In the genomic region with DNA sequence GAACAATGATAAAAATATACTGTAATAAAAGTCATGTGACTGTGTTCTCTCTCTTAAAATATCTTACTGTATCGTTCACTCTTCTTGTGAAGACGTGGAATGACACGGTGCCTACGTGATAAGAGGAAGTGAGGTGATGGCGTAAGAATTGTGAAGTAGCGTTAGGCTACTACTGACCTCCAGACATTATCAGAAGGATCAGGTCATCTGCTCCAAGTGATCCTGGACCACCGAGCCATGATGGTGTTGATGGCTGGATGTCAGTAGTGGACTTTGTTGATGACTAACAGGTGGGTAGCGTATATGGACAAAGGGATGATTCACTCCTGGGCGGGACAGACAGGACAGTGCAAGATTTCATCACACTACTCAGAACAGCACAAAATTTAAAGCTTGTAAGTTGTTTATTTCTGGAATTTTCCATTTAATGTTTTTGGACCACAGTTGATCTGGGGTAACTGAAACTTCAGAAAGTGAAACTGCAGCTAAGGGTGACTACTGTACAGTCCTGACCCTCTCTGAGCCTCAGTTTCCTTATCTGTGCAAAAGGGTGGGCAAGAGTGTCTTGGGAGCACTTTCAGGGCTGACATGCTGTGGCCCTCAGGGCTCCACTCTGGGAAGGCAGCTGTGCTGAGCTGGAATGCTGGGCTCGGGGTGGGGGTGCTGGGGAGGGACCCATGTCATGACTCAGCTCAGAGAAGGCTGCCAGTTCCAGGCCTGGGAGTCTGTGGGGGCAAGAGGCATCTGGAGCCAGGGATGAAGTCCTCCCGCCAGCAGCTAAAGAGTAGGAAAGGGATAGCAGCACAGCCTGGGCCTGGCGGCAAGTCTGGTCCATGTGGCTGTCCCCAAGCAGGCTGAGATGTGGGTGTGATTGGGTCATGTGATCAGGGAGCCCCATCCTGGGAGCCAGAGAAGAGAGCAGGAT, we compare ENCODE assay signal across 9 cellular contexts. TPM values are rescaled to one million over a fixed set of nuclear protein-coding genes. Genes with fewer than 3 reads are reported as not detected.
DNase-seq lines count a peak whose midpoint lies in the region; ATAC-seq lines count a peak whose summit lies in the region.
"Had no signal": no experiment of that assay in that cellular context is flagged by ENCODE, and none has a peak within 500 bp of the region (broad histone marks: within the 10 kb centered on the region; RNA-seq: fewer than 3 reads in every experiment).

No MANE protein-coding gene starts in this region.

- H3K4me1 ChIP-seq in thymus (ENCODE audit: control insufficient read depth, insufficient read depth, low read length) = no peaks in the 10 kb centered on the region

- peak; percentile 17 for DNase-seq in HT-29 (ENCODE audit: low spot score)
- DNase-seq in astrocyte of the hippocampus (ENCODE audit: low read depth, low spot score) = peak; percentile 91
- no peak for DNase-seq in NCI-H1694 (lab: John Stamatoyannopoulos, UW)
- no peak for DNase-seq in NCI-H2081 treated with DMSO at 0.1 percent for 48 hours (lab: John Stamatoyannopoulos, UW)

- H3K9me3 ChIP-seq in thymus (ENCODE audit: control insufficient read depth) = no peaks in the 10 kb centered on the region

- ATAC-seq in HG02798 (IDR thresholded peaks at IDR 0.05; ENCODE audit: poor library complexity, unreplicated experiment) = no peak
- no peak for ATAC-seq in GM21529 (IDR thresholded peaks at IDR 0.05; ENCODE audit: unreplicated experiment)

- WGBS in thymus = 92% methylated on average over 12 of the region's 12 CpGs

- no peak overlapping the region for H3K4me3 ChIP-seq in thymus (ENCODE audit: low read length)

- H3K36me3 ChIP-seq in thymus (ENCODE audit: control insufficient read depth, insufficient read depth) = no peaks in the 10 kb centered on the region

- H3K27ac ChIP-seq in layer of hippocampus (ENCODE audit: low read depth, low read length) (peak overlapping the region; percentile 69), thymus (ENCODE audit: low read depth) (peak overlapping the region; percentile 11)

- H3K27me3 ChIP-seq in layer of hippocampus (ENCODE audit: control insufficient read depth, insufficient read depth, low read length) (no peaks in the 10 kb centered on the region), thymus (ENCODE audit: control insufficient read depth, insufficient read depth) (no peaks in the 10 kb centered on the region)

RNA-seq across cellular contexts. Expression of a gene that starts 12.6 kb away (rescaled TPM):
- 1.1 TPM in 1 of 2 replicates, not detected in the other for total RNA-seq in HT-29 (2014; rRNA removed; shearing (Covaris generic))
- 8.6 TPM for polyA plus RNA-seq in thymus

RNA-seq across cellular contexts. Expression of a gene that starts 23.5 kb away (rescaled TPM):
- 3.9 and 6.6 TPM in 2 replicates for total RNA-seq in HT-29 (2014; rRNA removed; shearing (Covaris generic))
- polyA plus RNA-seq in thymus = 1.3 TPM
- total RNA-seq: glomerular endothelial cell had no signal

RNA-seq across cellular contexts. Expression of a gene that starts 46.8 kb away (rescaled TPM):
- total RNA-seq in HT-29 (2014; rRNA removed; shearing (Covaris generic)) = 0.66 and 0.76 TPM in 2 replicates
- polyA plus RNA-seq in thymus = 0.07 TPM
- total RNA-seq: glomerular endothelial cell had no signal

RNA-seq across cellular contexts. Expression of a gene that starts 56.7 kb away (rescaled TPM):
- not detected in 2 replicates for total RNA-seq in HT-29 (2014; rRNA removed; shearing (Covaris generic))
- polyA plus RNA-seq in thymus = 7.3 TPM
- total RNA-seq: glomerular endothelial cell had no signal

Comparison
In these comparisons a context has a peak if more than half of its experiments do, and no peak if none do; other contexts are left out.
1. DNase-seq: peak in HT-29 (single experiment) and astrocyte of the hippocampus (single experiment); none in NCI-H1694 (single experiment) and NCI-H2081 treated with DMSO at 0.1 percent for 48 hours (single experiment).